3 cellular contexts compared by ENCODE assay signal in genomic region chr6:101730954-101731353, GRCh38.
TF ChIP-seq lines count a peak whose summit lies in the region.

No MANE protein-coding gene starts in this region.

TF ChIP-seq in liver, 16 proteins besides CTCF, POLR2A, EP300 and RAD21 (continued from another document):
- TF ChIP-seq MAX (IDR thresholded peaks at IDR 0.05) (no peak), ATF3 (IDR thresholded peaks at IDR 0.05) (no peak), REST (IDR thresholded peaks at IDR 0.05) (no peak), NR2F2 (IDR thresholded peaks at IDR 0.05) (no peak), ZBTB33 (IDR thresholded peaks at IDR 0.05) (no peak), FOXA2 (IDR thresholded peaks at IDR 0.05) (no peak), HNF4A (conservative IDR thresholded peaks at IDR 0.05) (no peak), FOXA1 (IDR thresholded peaks at IDR 0.05) (no peak), GABPA (IDR thresholded peaks at IDR 0.05 in 1 of 2, conservative IDR thresholded peaks at IDR 0.05 in 1 of 2) (no peak), RXRA (IDR thresholded peaks at IDR 0.05) (no peak), EGR1 (IDR thresholded peaks at IDR 0.05; ENCODE audit: low read depth in 2 of 2) (no peak), YY1 (IDR thresholded peaks at IDR 0.05) (no peak), HNF4G (IDR thresholded peaks at IDR 0.05) (no peak), TAF1 (conservative IDR thresholded peaks at IDR 0.05) (no peak)

TF ChIP-seq in HepG2, 621 proteins besides CTCF, POLR2A, EP300 and RAD21 (continued from another document):
- TF ChIP-seq ATM (IDR thresholded peaks at IDR 0.05; ENCODE audit: borderline replicate concordance) (no peak), SIX4 (CRISPR knock-in tag; IDR thresholded peaks at IDR 0.05) (no peak), ZNF674 (CRISPR knock-in tag; IDR thresholded peaks at IDR 0.05; ENCODE audit: low read depth) (no peak), MBNL3 (CRISPR knock-in tag; conservative IDR thresholded peaks at IDR 0.05) (no peak), NFIB (CRISPR knock-in tag; IDR thresholded peaks at IDR 0.05; ENCODE audit: borderline replicate concordance) (no peak), ZNF143 (CRISPR knock-in tag; IDR thresholded peaks at IDR 0.05) (no peak)

TF ChIP-seq in SK-N-SH, 30 proteins besides CTCF, POLR2A, EP300 and RAD21 (continued from another document):
- no peak for TF ChIP-seq USF2 (IDR thresholded peaks at IDR 0.05; ENCODE audit: borderline replicate concordance, low read depth, low read length)
- TF ChIP-seq SMC3 (IDR thresholded peaks at IDR 0.05; ENCODE audit: low read depth, low read length) = no peak
- TF ChIP-seq PBX3 (IDR thresholded peaks at IDR 0.05) = no peak
- no peak for TF ChIP-seq RXRA (IDR thresholded peaks at IDR 0.05; ENCODE audit: borderline replicate concordance, low read depth)
- no peak for TF ChIP-seq EZH2phosphoT487 (IDR thresholded peaks at IDR 0.05; ENCODE audit: borderline replicate concordance, low read depth)
- no peak for TF ChIP-seq POLR2AphosphoS5 (IDR thresholded peaks at IDR 0.05; ENCODE audit: low read depth, low read length)
- no peak for TF ChIP-seq USF1 (IDR thresholded peaks at IDR 0.05; ENCODE audit: borderline replicate concordance, low read depth)
- TF ChIP-seq YY1 (IDR thresholded peaks at IDR 0.05; ENCODE audit: low read depth) = no peak
- no peak for TF ChIP-seq MAX (IDR thresholded peaks at IDR 0.05; ENCODE audit: low read depth)
- TF ChIP-seq NFIC (IDR thresholded peaks at IDR 0.05; ENCODE audit: borderline replicate concordance) = no peak
- TF ChIP-seq TEAD4 (IDR thresholded peaks at IDR 0.05; ENCODE audit: borderline replicate concordance, insufficient read depth) = no peak
TF ChIP-seq in SK-N-SH: peak in this region for 0.
